ENCODE assay signal across 1 cellular context in genomic region chr1:28258628-28259251, GRCh38.
TF ChIP-seq lines count a peak whose summit lies in the region.

No MANE protein-coding gene starts in this region.

TF ChIP-seq in GM23338, 12 proteins besides CTCF, POLR2A, EP300 and RAD21 (continued from another document):
- TF ChIP-seq STAT1 (IDR thresholded peaks at IDR 0.05; ENCODE audit: unreplicated experiment), result no peak
- no peak for TF ChIP-seq JUNB (IDR thresholded peaks at IDR 0.05; ENCODE audit: unreplicated experiment)
